12 cellular contexts compared by ENCODE assay signal in genomic region chr13:114044486-114044885, GRCh38.
DNase-seq lines count a peak whose midpoint lies in the region; ATAC-seq and TF ChIP-seq lines count a peak whose summit lies in the region.
"Had no signal": no experiment of that assay in that cellular context is flagged by ENCODE, and none has a peak within 500 bp of the region (broad histone marks: within the 10 kb centered on the region; RNA-seq: fewer than 3 reads in every experiment).

No MANE protein-coding gene starts in this region.

- no peaks in the 10 kb centered on the region for H3K27me3 Mint-ChIP-seq in activated T-helper 1 cell treated with anti-CD3 and anti-CD28 coated beads, Interleukin-12 subunit alpha, Interleukin-12 subunit beta, Interleukin-2, Interleukin-4 antibody, amounts not matched to agents 30 ng/mL and 10 ng/mL and 1 ng/mL, durations not matched to agents 14 hours and 24 hours and 36 hours (ENCODE audit: insufficient read depth)

- peaks cover 39% of the 10 kb centered on the region for H3K36me3 Mint-ChIP-seq in activated T-helper 1 cell treated with anti-CD3 and anti-CD28 coated beads, Interleukin-12 subunit alpha, Interleukin-12 subunit beta, Interleukin-2, Interleukin-4 antibody, amounts not matched to agents 30 ng/mL and 10 ng/mL and 1 ng/mL, durations not matched to agents 14 hours and 24 hours and 36 hours (ENCODE audit: low read depth)

- H3K79me2 ChIP-seq in hepatocyte, result no peaks in the 10 kb centered on the region

- peak overlapping the region; percentile 36 for H3K27ac Mint-ChIP-seq in activated T-helper 1 cell treated with anti-CD3 and anti-CD28 coated beads, Interleukin-12 subunit alpha, Interleukin-12 subunit beta, Interleukin-2, Interleukin-4 antibody, amounts not matched to agents 30 ng/mL and 10 ng/mL and 1 ng/mL, durations not matched to agents 14 hours and 24 hours and 36 hours

- H3K4me3 ChIP-seq in heart right ventricle, result no peak overlapping the region
- no peak overlapping the region for H3K4me3 ChIP-seq in hepatocyte
- no peak overlapping the region for H3K4me3 ChIP-seq in effector memory CD4-positive, alpha-beta T cell (ENCODE audit: insufficient read depth, low read depth, low read length, poor library complexity, severe bottlenecking)
- H3K4me3 ChIP-seq: sigmoid colon had no signal

- intact Hi-C loops in Right ventricle myocardium superior (cut with DNase I) (no loop called here), heart right ventricle (cut with DNase I) (no loop called here)
- intact Hi-C loops in activated T-helper 1 cell treated with anti-CD3 and anti-CD28 coated beads, Interleukin-12 subunit alpha, Interleukin-12 subunit beta, Interleukin-2, Interleukin-4 antibody, amounts not matched to agents 30 ng/mL and 10 ng/mL and 1 ng/mL, durations not matched to agents 14 hours and 24 hours and 36 hours (cut with micrococcal nuclease), result no loop called here

- DNase-seq in Right ventricle myocardium superior (peak; percentile 42), heart right ventricle (no peak), hepatocyte (ENCODE audit: low spot score) (no peak), RKO (ENCODE audit: low spot score) (no peak)
- DNase-seq in activated T-helper 1 cell treated with anti-CD3 and anti-CD28 coated beads, Interleukin-12 subunit alpha, Interleukin-12 subunit beta, Interleukin-2, Interleukin-4 antibody, amounts not matched to agents 30 ng/mL and 10 ng/mL and 1 ng/mL, durations not matched to agents 14 hours and 24 hours and 36 hours (ENCODE audit: low spot score), result no peak
- no peak for DNase-seq in effector memory CD4-positive, alpha-beta T cell
- DNase-seq: activated CD4-positive, CD25-positive, alpha-beta regulatory T cell; Caco-2; KG1; sigmoid colon had no signal

- H3K27ac ChIP-seq in heart right ventricle (peak overlapping the region in 2 of 10 donors; percentile 15 to 40), hepatocyte (peak overlapping the region; percentile 60)
- H3K27ac ChIP-seq in effector memory CD4-positive, alpha-beta T cell (ENCODE audit: insufficient read depth, low read length, poor library complexity, severe bottlenecking), result no peak overlapping the region

- ATAC-seq in Right ventricle myocardium superior (ENCODE audit: poor library complexity) (no peak), heart right ventricle (no peak), GM18520 (IDR thresholded peaks at IDR 0.05; ENCODE audit: unreplicated experiment) (no peak), HG02973 (IDR thresholded peaks at IDR 0.05; ENCODE audit: unreplicated experiment) (no peak)

- 79 to 84% methylated on average over 13 to 14 of the region's 17 CpGs for WGBS in heart right ventricle, 2 donors
- WGBS in hepatocyte (ENCODE audit: low lambda C conversion rate, missing lambda C conversion rate), result 47% methylated on average over 12 of the region's 17 CpGs

- H3K36me3 ChIP-seq in heart right ventricle, result peaks cover 0 to 34% (median 0%) of the 10 kb centered on the region in 9 donors
- H3K36me3 ChIP-seq in hepatocyte (replicated peaks; ENCODE audit: insufficient read depth, low read depth), result no peaks in the 10 kb centered on the region
- peaks cover 59% of the 10 kb centered on the region for H3K36me3 ChIP-seq in effector memory CD4-positive, alpha-beta T cell (ENCODE audit: control insufficient read depth, insufficient read depth, low read length)

- no peak overlapping the region for H3K4me2 ChIP-seq in hepatocyte

- H3K27me3 ChIP-seq in heart right ventricle (no peaks in the 10 kb centered on the region), hepatocyte (no peaks in the 10 kb centered on the region)
- no peaks in the 10 kb centered on the region for H3K27me3 ChIP-seq in effector memory CD4-positive, alpha-beta T cell (replicated peaks; ENCODE audit: control insufficient read depth, insufficient read depth, low read length, poor library complexity, severe bottlenecking)
- H3K27me3 ChIP-seq: sigmoid colon had no signal

- no peaks in the 10 kb centered on the region for H3K9me3 Mint-ChIP-seq in activated T-helper 1 cell treated with anti-CD3 and anti-CD28 coated beads, Interleukin-12 subunit alpha, Interleukin-12 subunit beta, Interleukin-2, Interleukin-4 antibody, amounts not matched to agents 30 ng/mL and 10 ng/mL and 1 ng/mL, durations not matched to agents 14 hours and 24 hours and 36 hours

- no peak for TF ChIP-seq CTCF in heart right ventricle (IDR thresholded peaks at IDR 0.05)
- no peak for TF ChIP-seq CTCF in hepatocyte (IDR thresholded peaks at IDR 0.05; ENCODE audit: poor library complexity)

- no peak overlapping the region for H2AFZ ChIP-seq in hepatocyte

- no peaks in the 10 kb centered on the region for H4K20me1 ChIP-seq in hepatocyte (ENCODE audit: insufficient read depth, poor library complexity, severe bottlenecking)

- H3K4me1 Mint-ChIP-seq in activated T-helper 1 cell treated with anti-CD3 and anti-CD28 coated beads, Interleukin-12 subunit alpha, Interleukin-12 subunit beta, Interleukin-2, Interleukin-4 antibody, amounts not matched to agents 30 ng/mL and 10 ng/mL and 1 ng/mL, durations not matched to agents 14 hours and 24 hours and 36 hours (ENCODE audit: low read depth), result peaks cover 43% of the 10 kb centered on the region

- H3K4me1 ChIP-seq in heart right ventricle (peaks cover 0 to 15% (median 4%) of the 10 kb centered on the region in 9 donors), hepatocyte (ENCODE audit: insufficient read depth) (peaks cover 14% of the 10 kb centered on the region)
- H3K4me1 ChIP-seq in effector memory CD4-positive, alpha-beta T cell (ENCODE audit: control insufficient read depth, insufficient read depth, low read length, poor library complexity, severe bottlenecking), result peaks cover 15% of the 10 kb centered on the region
- H3K4me1 ChIP-seq: Caco-2 had no signal

- no peak overlapping the region for H3K4me3 Mint-ChIP-seq in activated T-helper 1 cell treated with anti-CD3 and anti-CD28 coated beads, Interleukin-12 subunit alpha, Interleukin-12 subunit beta, Interleukin-2, Interleukin-4 antibody, amounts not matched to agents 30 ng/mL and 10 ng/mL and 1 ng/mL, durations not matched to agents 14 hours and 24 hours and 36 hours

- H3K9me2 ChIP-seq in hepatocyte (replicated peaks; ENCODE audit: insufficient read depth), result no peaks in the 10 kb centered on the region

- H3K9me3 ChIP-seq in heart right ventricle, result peaks cover 0 to 7% (median 0%) of the 10 kb centered on the region in 11 donors
- no peaks in the 10 kb centered on the region for H3K9me3 ChIP-seq in hepatocyte (ENCODE audit: low read depth)
- H3K9me3 ChIP-seq in effector memory CD4-positive, alpha-beta T cell (ENCODE audit: control insufficient read depth, low read length), result no peaks in the 10 kb centered on the region
- H3K9me3 ChIP-seq: Caco-2, sigmoid colon had no signal
